Comparison of ENCODE assay signal across 16 cellular contexts in the genomic region with DNA sequence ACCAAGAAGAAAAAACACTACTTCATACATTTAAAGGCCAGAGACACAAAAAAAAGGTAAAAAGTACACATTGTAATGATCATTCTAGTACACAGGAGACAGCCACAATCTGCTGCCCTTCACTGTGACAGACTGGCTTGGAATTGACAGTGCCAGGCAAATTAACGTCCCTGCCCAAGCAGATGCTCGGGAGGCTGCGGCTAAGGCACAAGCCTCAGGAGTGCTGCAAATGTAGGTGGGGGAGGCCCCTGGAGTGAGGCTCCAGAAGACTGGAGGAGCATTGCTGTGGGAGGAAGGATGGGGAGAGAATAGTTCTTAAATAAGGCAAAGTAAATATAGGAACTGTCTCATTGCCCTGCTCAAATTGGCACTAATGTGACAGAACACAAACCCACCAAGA. TPM values are rescaled to one million over a fixed set of nuclear protein-coding genes. Genes with fewer than 3 reads are reported as not detected.
A peak's percentile ranks its signal among the peaks of the same experiment; 100 is the strongest.
DNase-seq lines count a peak whose midpoint lies in the region; ATAC-seq and TF ChIP-seq lines count a peak whose summit lies in the region.
"Had no signal": no experiment of that assay in that cellular context is flagged by ENCODE, and none has a peak within 500 bp of the region (broad histone marks: within the 10 kb centered on the region; RNA-seq: fewer than 3 reads in every experiment).

No MANE protein-coding gene starts in this region.

- H3K4me1 Mint-ChIP-seq in activated naive CD4-positive, alpha-beta T cell treated with anti-CD3 and anti-CD28 coated beads, Interleukin-2, amount 50 U/mL, for 24 hours: peaks cover 19% of the 10 kb centered on the region
- H3K4me1 Mint-ChIP-seq in activated T-helper 1 cell treated with anti-CD3 and anti-CD28 coated beads, Interleukin-12 subunit alpha, Interleukin-12 subunit beta, Interleukin-2, Interleukin-4 antibody, amounts not matched to agents 30 ng/mL and 10 ng/mL and 1 ng/mL, durations not matched to agents 14 hours and 24 hours and 36 hours (ENCODE audit: low read depth): peaks cover 11% of the 10 kb centered on the region
- H3K4me1 Mint-ChIP-seq in stimulated activated effector memory CD8-positive, alpha-beta T cell treated with anti-CD3 and anti-CD28 coated beads, Interleukin-12 subunit alpha, Interleukin-12 subunit beta, amount 100 ng/mL, for 72 hours: peaks cover 13% of the 10 kb centered on the region
- H3K4me1 Mint-ChIP-seq in type B pancreatic cell (ENCODE audit: unreplicated experiment): no peaks in the 10 kb centered on the region

- no peak for DNase-seq in activated naive CD4-positive, alpha-beta T cell treated with anti-CD3 and anti-CD28 coated beads, Interleukin-2, amount 50 U/mL, for 16 hours
- no peak for DNase-seq in activated T-helper 1 cell treated with anti-CD3 and anti-CD28 coated beads, Interleukin-12 subunit alpha, Interleukin-12 subunit beta, Interleukin-2, Interleukin-4 antibody, amounts not matched to agents 30 ng/mL and 10 ng/mL and 1 ng/mL, durations not matched to agents 14 hours and 24 hours and 36 hours (ENCODE audit: low spot score)
- DNase-seq in head of caudate nucleus: peak in 25 of 42 donors; percentile 11 to 74 (median 39)
- DNase-seq in stimulated activated effector memory CD8-positive, alpha-beta T cell treated with anti-CD3 and anti-CD28 coated beads, Interleukin-12 subunit alpha, Interleukin-12 subunit beta, amount 100 ng/mL, for 72 hours (ENCODE audit: low spot score in 2 of 2): no peak
- DNase-seq in type B pancreatic cell (ENCODE audit: extremely low spot score, unreplicated experiment): no peak
- no peak for DNase-seq in NCI-H1417 (lab: John Stamatoyannopoulos, UW)
- DNase-seq: CD4-positive, alpha-beta T cell; DMS79; NCI-H1092; NCI-H187; NCI-H82 had no signal

- ATAC-seq in stimulated activated effector memory CD8-positive, alpha-beta T cell treated with anti-CD3 and anti-CD28 coated beads, Interleukin-12 subunit alpha, Interleukin-12 subunit beta, amount 100 ng/mL, for 72 hours: no peak
- ATAC-seq in GM18873 (IDR thresholded peaks at IDR 0.05; ENCODE audit: low FRiP score, unreplicated experiment): no peak
- ATAC-seq: HepG2 had no signal

- H3K27ac Mint-ChIP-seq in activated naive CD4-positive, alpha-beta T cell treated with anti-CD3 and anti-CD28 coated beads, Interleukin-2, amount 50 U/mL, for 24 hours: peak overlapping the region; percentile 19
- peak overlapping the region; percentile 64 for H3K27ac Mint-ChIP-seq in activated T-helper 1 cell treated with anti-CD3 and anti-CD28 coated beads, Interleukin-12 subunit alpha, Interleukin-12 subunit beta, Interleukin-2, Interleukin-4 antibody, amounts not matched to agents 30 ng/mL and 10 ng/mL and 1 ng/mL, durations not matched to agents 14 hours and 24 hours and 36 hours
- peak overlapping the region; percentile 27 for H3K27ac Mint-ChIP-seq in stimulated activated effector memory CD8-positive, alpha-beta T cell treated with anti-CD3 and anti-CD28 coated beads, Interleukin-12 subunit alpha, Interleukin-12 subunit beta, amount 100 ng/mL, for 72 hours
- no peak overlapping the region for H3K27ac Mint-ChIP-seq in type B pancreatic cell
- H3K27ac Mint-ChIP-seq: CD4-positive, alpha-beta T cell had no signal

- H3K27me3 Mint-ChIP-seq in activated naive CD4-positive, alpha-beta T cell treated with anti-CD3 and anti-CD28 coated beads, Interleukin-2, amount 50 U/mL, for 24 hours: no peaks in the 10 kb centered on the region
- no peaks in the 10 kb centered on the region for H3K27me3 Mint-ChIP-seq in activated T-helper 1 cell treated with anti-CD3 and anti-CD28 coated beads, Interleukin-12 subunit alpha, Interleukin-12 subunit beta, Interleukin-2, Interleukin-4 antibody, amounts not matched to agents 30 ng/mL and 10 ng/mL and 1 ng/mL, durations not matched to agents 14 hours and 24 hours and 36 hours (ENCODE audit: insufficient read depth)
- H3K27me3 Mint-ChIP-seq in type B pancreatic cell: no peaks in the 10 kb centered on the region
- H3K27me3 Mint-ChIP-seq: CD4-positive, alpha-beta T cell had no signal

- H3K9me3 Mint-ChIP-seq in activated naive CD4-positive, alpha-beta T cell treated with anti-CD3 and anti-CD28 coated beads, Interleukin-2, amount 50 U/mL, for 24 hours: no peaks in the 10 kb centered on the region
- no peaks in the 10 kb centered on the region for H3K9me3 Mint-ChIP-seq in activated T-helper 1 cell treated with anti-CD3 and anti-CD28 coated beads, Interleukin-12 subunit alpha, Interleukin-12 subunit beta, Interleukin-2, Interleukin-4 antibody, amounts not matched to agents 30 ng/mL and 10 ng/mL and 1 ng/mL, durations not matched to agents 14 hours and 24 hours and 36 hours
- H3K9me3 Mint-ChIP-seq in stimulated activated effector memory CD8-positive, alpha-beta T cell treated with anti-CD3 and anti-CD28 coated beads, Interleukin-12 subunit alpha, Interleukin-12 subunit beta, amount 100 ng/mL, for 72 hours: no peaks in the 10 kb centered on the region
- H3K9me3 Mint-ChIP-seq in type B pancreatic cell: no peaks in the 10 kb centered on the region
- H3K9me3 Mint-ChIP-seq: CD4-positive, alpha-beta T cell had no signal

- intact Hi-C loops in activated T-helper 1 cell treated with anti-CD3 and anti-CD28 coated beads, Interleukin-12 subunit alpha, Interleukin-12 subunit beta, Interleukin-2, Interleukin-4 antibody, amounts not matched to agents 30 ng/mL and 10 ng/mL and 1 ng/mL, durations not matched to agents 14 hours and 24 hours and 36 hours (cut with micrococcal nuclease): no loop called here
- intact Hi-C loops in head of caudate nucleus (cut with DNase I): no loop called here

- H3K36me3 Mint-ChIP-seq in activated naive CD4-positive, alpha-beta T cell treated with anti-CD3 and anti-CD28 coated beads, Interleukin-2, amount 50 U/mL, for 24 hours: peaks cover 22% of the 10 kb centered on the region
- peaks cover 62% of the 10 kb centered on the region for H3K36me3 Mint-ChIP-seq in activated T-helper 1 cell treated with anti-CD3 and anti-CD28 coated beads, Interleukin-12 subunit alpha, Interleukin-12 subunit beta, Interleukin-2, Interleukin-4 antibody, amounts not matched to agents 30 ng/mL and 10 ng/mL and 1 ng/mL, durations not matched to agents 14 hours and 24 hours and 36 hours (ENCODE audit: low read depth)
- H3K36me3 Mint-ChIP-seq in stimulated activated effector memory CD8-positive, alpha-beta T cell treated with anti-CD3 and anti-CD28 coated beads, Interleukin-12 subunit alpha, Interleukin-12 subunit beta, amount 100 ng/mL, for 72 hours: peaks cover 100% of the 10 kb centered on the region
- peaks cover 37% of the 10 kb centered on the region for H3K36me3 Mint-ChIP-seq in type B pancreatic cell

- H3K4me3 Mint-ChIP-seq in activated naive CD4-positive, alpha-beta T cell treated with anti-CD3 and anti-CD28 coated beads, Interleukin-2, amount 50 U/mL, for 24 hours: no peak overlapping the region
- no peak overlapping the region for H3K4me3 Mint-ChIP-seq in activated T-helper 1 cell treated with anti-CD3 and anti-CD28 coated beads, Interleukin-12 subunit alpha, Interleukin-12 subunit beta, Interleukin-2, Interleukin-4 antibody, amounts not matched to agents 30 ng/mL and 10 ng/mL and 1 ng/mL, durations not matched to agents 14 hours and 24 hours and 36 hours
- H3K4me3 Mint-ChIP-seq in stimulated activated effector memory CD8-positive, alpha-beta T cell treated with anti-CD3 and anti-CD28 coated beads, Interleukin-12 subunit alpha, Interleukin-12 subunit beta, amount 100 ng/mL, for 72 hours: no peak overlapping the region
- H3K4me3 Mint-ChIP-seq in type B pancreatic cell: no peak overlapping the region
- H3K4me3 Mint-ChIP-seq: CD4-positive, alpha-beta T cell had no signal

- no peak for TF ChIP-seq CTCF in type B pancreatic cell (conservative IDR thresholded peaks at IDR 0.05)

RNA-seq across cellular contexts. Expression of a gene that starts 18.6 kb away (rescaled TPM):
- 63.1 and 65.5 TPM in 2 replicates for total RNA-seq in activated T-helper 1 cell treated with anti-CD3 and anti-CD28 coated beads, Interleukin-12 subunit alpha, Interleukin-12 subunit beta, Interleukin-2, Interleukin-4 antibody, amounts not matched to agents 30 ng/mL and 10 ng/mL and 1 ng/mL, durations not matched to agents 14 hours and 24 hours and 36 hours
- 43.4 and 52.9 TPM in 2 replicates for total RNA-seq in type B pancreatic cell (ENCODE audit: low replicate concordance)

RNA-seq across cellular contexts. Expression of a gene that starts 55.3 kb away (rescaled TPM):
- total RNA-seq in activated T-helper 1 cell treated with anti-CD3 and anti-CD28 coated beads, Interleukin-12 subunit alpha, Interleukin-12 subunit beta, Interleukin-2, Interleukin-4 antibody, amounts not matched to agents 30 ng/mL and 10 ng/mL and 1 ng/mL, durations not matched to agents 14 hours and 24 hours and 36 hours: not detected in 2 replicates
- total RNA-seq in type B pancreatic cell (ENCODE audit: low replicate concordance): 0.62 and 5.1 TPM in 2 replicates
- total RNA-seq: CD4-positive, alpha-beta T cell; HepG2; MCF 10A; NCI-H460 had no signal

Comparison
In these comparisons a context has a peak if more than half of its experiments do, and no peak if none do; other contexts are left out.
1. DNase-seq: peak in head of caudate nucleus (25 of 42); none in activated naive CD4-positive, alpha-beta T cell treated with anti-CD3 and anti-CD28 coated beads, Interleukin-2, amount 50 U/mL, for 16 hours (single experiment), activated T-helper 1 cell treated with anti-CD3 and anti-CD28 coated beads, Interleukin-12 subunit alpha, Interleukin-12 subunit beta, Interleukin-2, Interleukin-4 antibody, amounts not matched to agents 30 ng/mL and 10 ng/mL and 1 ng/mL, durations not matched to agents 14 hours and 24 hours and 36 hours (single experiment), stimulated activated effector memory CD8-positive, alpha-beta T cell treated with anti-CD3 and anti-CD28 coated beads, Interleukin-12 subunit alpha, Interleukin-12 subunit beta, amount 100 ng/mL, for 72 hours (0 of 2), type B pancreatic cell (single experiment) and NCI-H1417 (0 of 3).